20 cellular contexts compared by ENCODE assay signal in genomic region chr4:88745581-88746163, GRCh38. TPM values are rescaled to one million over a fixed set of nuclear protein-coding genes. Genes with fewer than 3 reads are reported as not detected.
DNase-seq lines count a peak whose midpoint lies in the region; ATAC-seq and TF ChIP-seq lines count a peak whose summit lies in the region.
"Had no signal": no experiment of that assay in that cellular context is flagged by ENCODE, and none has a peak within 500 bp of the region (broad histone marks: within the 10 kb centered on the region; RNA-seq: fewer than 3 reads in every experiment).

No MANE protein-coding gene starts in this region.

- 0 out of 2 replicates have a peak overlapping the region, but pooled peaks have one; percentile 29 for H3K27ac Mint-ChIP-seq in WTC11
- H3K27ac Mint-ChIP-seq: activated naive CD8-positive, alpha-beta T cell treated with anti-CD3 and anti-CD28 coated beads, Interleukin-2, amount 50 U/mL, for 24 hours had no signal

- H3K36me3 ChIP-seq in skeletal muscle tissue (ENCODE audit: control insufficient read depth in 3 of 3, insufficient read depth in 3 of 3, low read length in 3 of 3), result peaks cover 25 to 45% (median 41%) of the 10 kb centered on the region in 3 donors

- H3K4me3 ChIP-seq in coronary artery, result no peak overlapping the region
- H3K4me3 ChIP-seq in skeletal muscle tissue (ENCODE audit: low read length in 3 of 3), result no peak overlapping the region
- H3K4me3 ChIP-seq: GM12878, skin epidermis had no signal

- no peaks in the 10 kb centered on the region for H3K9me3 ChIP-seq in skeletal muscle tissue (ENCODE audit: control insufficient read depth in 3 of 3, low read length in 3 of 3)

- peaks cover 40% of the 10 kb centered on the region for H3K36me3 Mint-ChIP-seq in WTC11

- H3K4me1 Mint-ChIP-seq in WTC11, result peaks cover 5% of the 10 kb centered on the region
- H3K4me1 Mint-ChIP-seq: activated naive CD8-positive, alpha-beta T cell treated with anti-CD3 and anti-CD28 coated beads, Interleukin-2, amount 50 U/mL, for 24 hours had no signal

- H3K9ac ChIP-seq in skeletal muscle tissue (ENCODE audit: low read depth in 1 of 3, low read length in 3 of 3), result no peak overlapping the region

- no peak for TF ChIP-seq CTCF in WTC11 (IDR thresholded peaks at IDR 0.05)
- no peak for TF ChIP-seq CTCF in coronary artery (IDR thresholded peaks at IDR 0.05)
- TF ChIP-seq CTCF in omental fat pad (IDR thresholded peaks at IDR 0.05), result no peak

- no peaks in the 10 kb centered on the region for H3K27me3 ChIP-seq in skeletal muscle tissue (ENCODE audit: control insufficient read depth in 3 of 3, insufficient read depth in 3 of 3, low read length in 3 of 3)

- CTCF ChIA-PET in WTC11 (lab: Charles Lee), result interaction anchor here (0.7 to 1.2 kb wide), 3 partner anchors 12 to 206 kb away, joined by 3 read pairs; no protein-coding TSS in a partner anchor

- H3K27me3 Mint-ChIP-seq in WTC11 (ENCODE audit: low read depth), result no peaks in the 10 kb centered on the region
- H3K27me3 Mint-ChIP-seq: activated naive CD8-positive, alpha-beta T cell treated with anti-CD3 and anti-CD28 coated beads, Interleukin-2, amount 50 U/mL, for 24 hours had no signal

- H3K4me3 Mint-ChIP-seq in WTC11, result no peak overlapping the region
- H3K4me3 Mint-ChIP-seq: activated naive CD8-positive, alpha-beta T cell treated with anti-CD3 and anti-CD28 coated beads, Interleukin-2, amount 50 U/mL, for 24 hours had no signal

- H3K9me3 Mint-ChIP-seq in WTC11, result no peaks in the 10 kb centered on the region
- H3K9me3 Mint-ChIP-seq: activated naive CD8-positive, alpha-beta T cell treated with anti-CD3 and anti-CD28 coated beads, Interleukin-2, amount 50 U/mL, for 24 hours had no signal

- DNase-seq in WTC11 (ENCODE audit: low spot score) (no peak), coronary artery (ENCODE audit: low spot score) (no peak), left lobe of liver (ENCODE audit: low spot score) (no peak), omental fat pad (ENCODE audit: low spot score) (no peak), NCI-H510A (lab: John Stamatoyannopoulos, UW) (no peak), dedifferentiated amniotic fluid mesenchymal stem cell (ENCODE audit: extremely low spot score) (no peak)
- DNase-seq: activated CD4-positive, CD25-positive, alpha-beta regulatory T cell treated with anti-CD3 and anti-CD28 coated beads, Interleukin-2, amount 50 U/mL, for 72 hours; activated naive CD8-positive, alpha-beta T cell treated with anti-CD3 and anti-CD28 coated beads, Interleukin-2, amount 50 U/mL, for 24 hours; DMS 273 treated with DMSO at 0.1 percent for 48 hours; foreskin fibroblast; GDM1; left colon; NCI-H1436 treated with DMSO at 0.1 percent for 48 hours; PC-3; stimulated activated CD4-positive, alpha-beta T cell treated with anti-CD3 and anti-CD28 coated beads, Interleukin-2, amount 100 ng/mL, for 48 hours had no signal

- H3K4me1 ChIP-seq in skeletal muscle tissue (ENCODE audit: control insufficient read depth in 3 of 3, insufficient read depth in 3 of 3, low read length in 3 of 3), result peaks cover 11 to 14% (median 12%) of the 10 kb centered on the region in 3 donors

- no peak for ATAC-seq in WTC11
- peak; percentile 66 for ATAC-seq in left lobe of liver
- no peak for ATAC-seq in omental fat pad (ENCODE audit: low FRiP score)
- no peak for ATAC-seq in HG03342 (IDR thresholded peaks at IDR 0.05; ENCODE audit: unreplicated experiment)
- ATAC-seq: activated naive CD8-positive, alpha-beta T cell treated with anti-CD3 and anti-CD28 coated beads, Interleukin-2, amount 50 U/mL, for 24 hours; GM12878; left colon; PC-3 had no signal

- POLR2A ChIA-PET in WTC11 (lab: Charles Lee), result no interaction called here

- H3K27ac ChIP-seq in coronary artery, result peak overlapping the region; percentile 4 to 72
- peak overlapping the region; percentile 16 for H3K27ac ChIP-seq in skeletal muscle tissue (ENCODE audit: low read depth, low read length)
- H3K27ac ChIP-seq: C4-2B had no signal

TF ChIP-seq in WTC11, 78 proteins besides CTCF, POLR2A, EP300 and RAD21:
- TF ChIP-seq ZNF396 (CRISPR knock-in tag; IDR thresholded peaks at IDR 0.05; ENCODE audit: borderline replicate concordance), result no peak
- no peak for TF ChIP-seq CREM (CRISPR knock-in tag; IDR thresholded peaks at IDR 0.05)
- TF ChIP-seq HMGA2 (CRISPR knock-in tag; IDR thresholded peaks at IDR 0.05), result no peak
- TF ChIP-seq, protein P1, sequence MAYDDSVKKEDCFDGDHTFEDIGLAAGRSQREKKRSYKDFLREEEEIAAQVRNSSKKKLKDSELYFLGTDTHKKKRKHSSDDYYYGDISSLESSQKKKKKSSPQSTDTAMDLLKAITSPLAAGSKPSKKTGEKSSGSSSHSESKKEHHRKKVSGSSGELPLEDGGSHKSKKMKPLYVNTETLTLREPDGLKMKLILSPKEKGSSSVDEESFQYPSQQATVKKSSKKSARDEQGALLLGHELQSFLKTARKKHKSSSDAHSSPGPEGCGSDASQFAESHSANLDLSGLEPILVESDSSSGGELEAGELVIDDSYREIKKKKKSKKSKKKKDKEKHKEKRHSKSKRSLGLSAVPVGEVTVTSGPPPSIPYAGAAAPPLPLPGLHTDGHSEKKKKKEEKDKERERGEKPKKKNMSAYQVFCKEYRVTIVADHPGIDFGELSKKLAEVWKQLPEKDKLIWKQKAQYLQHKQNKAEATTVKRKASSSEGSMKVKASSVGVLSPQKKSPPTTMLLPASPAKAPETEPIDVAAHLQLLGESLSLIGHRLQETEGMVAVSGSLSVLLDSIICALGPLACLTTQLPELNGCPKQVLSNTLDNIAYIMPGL (CRISPR knock-in tag; IDR thresholded peaks at IDR 0.05), result no peak
- no peak for TF ChIP-seq TP53 (CRISPR knock-in tag; IDR thresholded peaks at IDR 0.05)
- TF ChIP-seq ZNF416 (CRISPR knock-in tag; IDR thresholded peaks at IDR 0.05), result no peak

RNA-seq across cellular contexts. Expression of gene NAP1L5, which starts 48.0 kb away (rescaled TPM):
- total RNA-seq in WTC11 (2021), result 3.1 to 3.4 TPM (median 3.3 TPM) in 3 replicates
- total RNA-seq in left lobe of liver, result 1.2 TPM
- 4.2 TPM for total RNA-seq in skeletal muscle tissue
- 10 to 100 TPM in 1 of 4 donors, 1 to 10 TPM in 3; 6.8 to 13.7 (median 8.3) TPM for total RNA-seq in omental fat pad
- total RNA-seq: PC-3 had no signal
